Comparison of ENCODE assay signal across 8 cellular contexts in the genomic region with DNA sequence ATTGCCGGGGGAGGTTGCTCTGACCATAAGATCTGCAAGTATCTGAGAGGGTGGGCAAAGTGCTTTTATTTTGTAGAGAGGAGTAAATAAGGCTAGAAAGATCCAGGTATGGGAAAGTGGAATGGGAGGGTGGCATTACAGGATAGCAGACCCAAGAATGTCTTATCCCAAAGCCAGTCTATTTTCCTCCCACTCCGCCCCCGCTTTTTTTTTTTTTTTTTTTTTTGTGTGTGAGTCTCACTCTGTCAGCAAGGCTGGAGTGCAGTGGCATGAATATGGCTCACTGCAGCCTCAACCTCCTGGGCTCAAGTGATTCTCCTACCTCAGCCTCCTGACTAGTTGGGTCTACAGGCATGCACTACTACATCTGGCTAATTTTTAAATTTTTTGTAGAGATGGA.
"Had no signal": no experiment of that assay in that cellular context is flagged by ENCODE, and none has a peak within 500 bp of the region (broad histone marks: within the 10 kb centered on the region; RNA-seq: fewer than 3 reads in every experiment).

No MANE protein-coding gene starts in this region.

- H3K4me3 ChIP-seq: GM12878 had no signal

- FAIRE-seq: G401.6, GM12878, GM12891, GM12892, GM18507, GM19239 had no signal

- ATAC-seq: GM12878 had no signal

- DNase-seq: GDM1, GF-D8 had no signal
